In the genomic region with DNA sequence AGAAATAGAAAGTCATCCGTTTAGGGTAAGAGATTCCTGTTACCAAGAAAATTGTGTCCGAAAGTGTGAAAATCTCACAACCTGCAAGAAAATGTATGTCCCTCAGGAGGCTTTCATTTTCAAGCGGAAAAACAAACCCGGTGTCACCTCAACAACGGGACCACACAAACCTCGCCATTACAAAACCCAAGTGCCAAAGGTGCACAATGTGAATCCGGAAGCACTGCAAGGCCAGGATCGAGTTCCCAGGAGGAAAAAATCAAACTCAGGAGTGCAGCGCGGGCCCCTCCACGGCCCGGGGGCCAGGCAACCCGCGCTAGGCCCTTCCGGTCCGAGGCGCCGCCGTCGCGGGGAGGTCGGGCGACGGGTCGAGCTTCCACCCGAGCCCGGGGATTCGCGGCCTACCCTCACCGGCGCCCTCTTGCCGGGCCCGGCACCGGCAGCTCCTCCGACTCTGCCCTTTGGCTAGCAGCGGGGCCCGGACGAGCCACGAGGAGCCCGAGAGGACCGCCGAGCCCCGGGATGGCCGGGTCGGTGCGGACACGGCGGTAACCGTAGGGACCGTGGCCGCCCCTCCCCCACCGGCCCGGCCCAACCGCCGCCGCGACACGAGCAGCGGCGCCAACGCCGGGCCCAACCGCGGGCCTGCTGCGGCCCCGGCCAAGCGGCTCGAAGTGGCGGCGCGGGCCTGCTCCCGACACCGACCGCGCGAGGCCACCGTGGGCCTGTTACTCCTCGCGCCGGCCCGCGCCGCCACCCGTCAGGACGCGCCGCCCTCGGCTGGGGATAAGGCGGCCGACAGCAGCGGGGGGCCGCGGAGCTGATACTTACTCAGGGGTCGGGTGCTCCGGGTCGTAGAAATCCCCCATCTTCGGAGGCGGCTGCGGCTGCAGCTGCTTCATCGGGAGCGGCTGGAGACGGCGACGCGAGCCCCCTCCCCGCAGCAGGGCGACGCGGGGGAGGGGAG, we compare ENCODE assay signal across 8 cellular contexts. TPM values are rescaled to one million over a fixed set of nuclear protein-coding genes. Genes with fewer than 3 reads are reported as not detected.
DNase-seq lines count a peak whose midpoint lies in the region; ATAC-seq, FAIRE-seq and TF ChIP-seq lines count a peak whose summit lies in the region.

No MANE protein-coding gene starts in this region.

- peak overlapping the region; percentile 85 for H3K4me2 ChIP-seq in GM12878 (ENCODE audit: control insufficient read depth, insufficient read depth)

- peaks cover 7% of the 10 kb centered on the region for H4K20me1 ChIP-seq in GM12878 (ENCODE audit: control insufficient read depth, insufficient read depth)

- TF ChIP-seq EP300 in GM12878 (IDR thresholded peaks at IDR 0.05; ENCODE audit: borderline replicate concordance in 1 of 2, control insufficient read depth in 1 of 2, low read depth in 2 of 2, low read length in 2 of 2), result no peak

- peaks cover 0 to 26% (median 1%) of the 10 kb centered on the region in 3 donors for H3K36me3 Mint-ChIP-seq in CD8-positive, alpha-beta memory T cell

- H3K4me3 Mint-ChIP-seq in CD8-positive, alpha-beta memory T cell, result peak overlapping the region; percentile 98 to 99 (median 99)

- POLR2A ChIA-PET in CD8-positive, alpha-beta memory T cell (lab: Charles Lee), result interaction anchor here (0.5 to 2.5 kb wide), 14 partner anchors 11 to 604 kb away, joined by 3 to 16 read pairs (median 3); a partner anchor contains a TSS
- POLR2A ChIA-PET in GM12878 (lab: Charles Lee), result interaction anchor here (0.5 to 2.2 kb wide), 10 partner anchors 22 to 237 kb away, joined by 3 to 10 read pairs (median 3); no protein-coding TSS in a partner anchor

- no peaks in the 10 kb centered on the region for H3K27me3 ChIP-seq in CD8-positive, alpha-beta memory T cell (ENCODE audit: insufficient read depth, low read length, poor library complexity, severe bottlenecking)
- no peaks in the 10 kb centered on the region for H3K27me3 ChIP-seq in GM12878 (replicated peaks in 1 of 2; ENCODE audit: control insufficient read depth in 2 of 2, insufficient read depth in 2 of 2, low read length in 1 of 2)
- H3K27me3 ChIP-seq in iPS-15b (ENCODE audit: control insufficient read depth, insufficient read depth, low read length), result no peaks in the 10 kb centered on the region

- RAD21 ChIA-PET in GM12878 (lab: Charles Lee; ENCODE audit: unreplicated experiment), result interaction anchor here (0.5 to 4.1 kb wide), 23 partner anchors 10 to 489 kb away, joined by 3 to 56 read pairs (median 6); a partner anchor contains a TSS

- CTCF ChIA-PET in CD8-positive, alpha-beta memory T cell (lab: Charles Lee), result interaction anchor here (1.2 to 1.8 kb wide), 7 partner anchors 18 to 200 kb away, joined by 3 to 9 read pairs (median 4); no protein-coding TSS in a partner anchor
- CTCF ChIA-PET in GM12878 (lab: Yijun Ruan, JAX), result interaction anchor here (0.6 to 4.4 kb wide), 26 partner anchors 12 to 200 kb away, joined by 3 to 82 read pairs (median 5); a partner anchor contains a TSS

- FAIRE-seq in GM12878 (lab: Jason Lieb, UNC) (no peak), D721Med (lab: Jason Lieb, UNC) (no peak)

- BruUV-seq in GM12878 (replicated peaks; lab: Mats Ljungman, UMichigan), result no TSS peak

- H3K9ac ChIP-seq in GM12878 (ENCODE audit: control insufficient read depth, insufficient read depth, low read length) (peak overlapping the region; percentile 85), iPS-15b (ENCODE audit: low read depth, low read length) (peak overlapping the region; percentile 84)

- under 1% methylated on average over 51 of the region's 109 CpGs for WGBS in GM12878 (ENCODE audit: insufficient coverage, insufficient replicate concordance, low lambda C conversion rate, missing lambda C conversion rate)

- no peak for TF ChIP-seq POLR2A in GM12878 (IDR thresholded peaks at IDR 0.05; ENCODE audit: low read depth, low read length)

- TF ChIP-seq CTCF in GM20000 (IDR thresholded peaks at IDR 0.05; ENCODE audit: extremely low read depth, missing control alignments) (no peak), GM12878 (IDR thresholded peaks at IDR 0.05 in 2 of 3, conservative IDR thresholded peaks at IDR 0.05 in 1 of 3; ENCODE audit: control insufficient read depth in 2 of 3, extremely low read depth in 1 of 3, insufficient read depth in 1 of 3, low read depth in 3 of 3, low read length in 3 of 3) (no peak), D721Med (IDR thresholded peaks at IDR 0.05; ENCODE audit: insufficient read depth, missing control alignments) (no peak)

- peaks cover 0 to 2% of the 10 kb centered on the region in 2 donors for H3K27me3 Mint-ChIP-seq in CD8-positive, alpha-beta memory T cell

- intact Hi-C loops in GM12878 (cut with micrococcal nuclease; ENCODE audit: unreplicated experiment), result loop anchor here (2.0 to 10.0 kb wide), 3 partner anchors 119 to 236 kb away; a partner anchor contains a TSS

- H3K4me1 Mint-ChIP-seq in CD8-positive, alpha-beta memory T cell, result peaks cover 49 to 67% (median 62%) of the 10 kb centered on the region in 3 donors

- H3K9me3 ChIP-seq in CD8-positive, alpha-beta memory T cell (ENCODE audit: low read length), result no peaks in the 10 kb centered on the region
- H3K9me3 ChIP-seq in GM12878 (replicated peaks; ENCODE audit: control insufficient read depth, insufficient read depth, low read length) (no peaks in the 10 kb centered on the region), iPS-15b (ENCODE audit: control insufficient read depth, insufficient read depth, low read length) (no peaks in the 10 kb centered on the region)

- in situ Hi-C loops in GM12878 (cut with MboI), result no loop called here

- no peak overlapping the region; the same call in 1 of the 2 replicates for H2AFZ ChIP-seq in GM12878 (ENCODE audit: control insufficient read depth, low read depth, low read length)

- H3K27ac ChIP-seq in CD8-positive, alpha-beta memory T cell (ENCODE audit: low read depth, low read length), result peak overlapping the region; percentile 94
- peak overlapping the region; percentile 74 for H3K27ac ChIP-seq in GM12878 (ENCODE audit: control insufficient read depth, insufficient read depth)

- SMC1A ChIA-PET in GM12878 (lab: Charles Lee; ENCODE audit: uncharacterized antibody, unreplicated experiment), result interaction anchor here (1.0 to 4.0 kb wide), 17 partner anchors 12 to 207 kb away, joined by 3 to 42 read pairs (median 5); no protein-coding TSS in a partner anchor

- DNase-seq in CD8-positive, alpha-beta memory T cell, result peak; percentile 37 to 72 (median 61)
- peak; percentile 70 for DNase-seq in GM20000 (ENCODE audit: low spot score)
- peak; percentile 32 for DNase-seq in HT-29 (ENCODE audit: low spot score)
- peak; percentile 48 for DNase-seq in T1000 (lab: John Stamatoyannopoulos, UW)
- no peak for DNase-seq in GM12878 (ENCODE audit: low read depth, low spot score)
- DNase-seq in skeletal muscle cell (ENCODE audit: low read depth), result no peak
- no peak for DNase-seq in D721Med (ENCODE audit: insufficient read length, low spot score)

- ATAC-seq in GM12878, result peak; percentile 9

- H3K79me2 ChIP-seq in GM12878 (ENCODE audit: control insufficient read depth, insufficient read depth, low read length), result peaks cover 80% of the 10 kb centered on the region

- peaks cover 58% of the 10 kb centered on the region for H3K4me1 ChIP-seq in CD8-positive, alpha-beta memory T cell (ENCODE audit: insufficient read depth, low read length)
- H3K4me1 ChIP-seq in GM12878 (ENCODE audit: control insufficient read depth, insufficient read depth, low read length) (peaks cover 23% of the 10 kb centered on the region), iPS-15b (ENCODE audit: control insufficient read depth, insufficient read depth, low read length) (peaks cover 18% of the 10 kb centered on the region)

- H3K27ac Mint-ChIP-seq in CD8-positive, alpha-beta memory T cell, result peak overlapping the region; percentile 98 to 100 (median 100)

- H3K9me3 Mint-ChIP-seq in CD8-positive, alpha-beta memory T cell, result no peaks in the 10 kb centered on the region

- H3K4me3 ChIP-seq in CD8-positive, alpha-beta memory T cell (ENCODE audit: low read length), result peak overlapping the region; percentile 95
- H3K4me3 ChIP-seq in GM12878 (peak overlapping the region; percentile 83), iPS-15b (ENCODE audit: low read depth, low read length) (peak overlapping the region; percentile 67), skeletal muscle cell (ENCODE audit: low read depth, low read length) (peak overlapping the region; percentile 92)

- no peak for TF ChIP-seq RAD21 in GM12878 (IDR thresholded peaks at IDR 0.05; ENCODE audit: insufficient read depth, low read depth, low read length)

- no peaks in the 10 kb centered on the region for H3K36me3 ChIP-seq in CD8-positive, alpha-beta memory T cell (ENCODE audit: insufficient read depth, low read length)
- peaks cover 0 to 4% of the 10 kb centered on the region in 2 experiments; a peak in 1 of 4 replicates for H3K36me3 ChIP-seq in GM12878 (ENCODE audit: control insufficient read depth in 2 of 2, insufficient read depth in 2 of 2, low read length in 1 of 2)
- H3K36me3 ChIP-seq in iPS-15b (ENCODE audit: control insufficient read depth, insufficient read depth, low read length), result no peaks in the 10 kb centered on the region

TF ChIP-seq in GM12878, 131 proteins besides CTCF, POLR2A, EP300 and RAD21 (continues in another document):
- TF ChIP-seq POLR2AphosphoS5 (IDR thresholded peaks at IDR 0.05; ENCODE audit: low read length) (0 out of 2 replicates have a peak, but pooled peaks have one; percentile 41), SMARCA5 (IDR thresholded peaks at IDR 0.05) (peak; percentile 71), SIX5 (IDR thresholded peaks at IDR 0.05; ENCODE audit: low read depth, low read length, severe bottlenecking) (peak; percentile 11), JUNB (IDR thresholded peaks at IDR 0.05) (no peak)

RNA-seq across cellular contexts. Expression of a gene that starts 0.6 kb away (rescaled TPM):
- 10 to 100 TPM; 32.4 to 32.8 TPM for total RNA-seq in CD8-positive, alpha-beta memory T cell
- 30.2 TPM for polyA plus RNA-seq in CD8-positive, alpha-beta memory T cell
- total RNA-seq in HT-29 (2014; rRNA removed; shearing (Covaris generic)), result 8.7 and 13.4 TPM in 2 replicates
- total RNA-seq in GM12878 (2013; cell fraction: nucleolus; rRNA removed), result 194 and 205 TPM in 2 replicates
- total RNA-seq in GM12878 (2014; rRNA removed) (26.8 and 30.1 TPM in 2 replicates), GM12878 (2014; rRNA removed; fragmentation: Illumina TruSeq; extraction: Trizol) (40.9 and 44.0 TPM in 2 replicates), GM12878 (2021) (36.3 and 39.3 TPM in 2 replicates)
- 19.4 TPM for polyA plus RNA-seq in GM12878 (2011; ENCODE audit: low read depth)
- polyA plus RNA-seq in GM12878 (2011; rRNA removed) (30.2 and 34.9 TPM in 2 replicates), GM12878 (2014; fragmentation: Illumina TruSeq; extraction: Trizol) (44.9 and 52.2 TPM in 2 replicates), GM12878 (2014; fragmentation: Nextera tagmentation; extraction: Ambion mirVana) (1 to 10 TPM; 8.4 to 8.5 TPM), GM12878 (2014; rRNA removed) (19.1 and 22.2 TPM in 2 replicates), GM12878 (2016; fragmentation: Nextera tagmentation; extraction: Ambion mirVana) (10 to 100 TPM; 21.6 to 21.9 TPM)
- polyA plus RNA-seq in GM12878 (2011; cell fraction: cytosol; rRNA removed), result 19.5 and 20.7 TPM in 2 replicates
- 30.7 and 35.8 TPM in 2 replicates for polyA plus RNA-seq in GM12878 (2011; cell fraction: nucleus; rRNA removed)
- polyA plus RNA-seq in GM12878 (2012), result 20.4 and 24.3 TPM in 2 replicates
- polyA minus RNA-seq in GM12878 (2011; rRNA and poly(A)+ RNA removed), result 51.7 and 65.0 TPM in 2 replicates
- polyA minus RNA-seq in GM12878 (2011; cell fraction: cytosol; rRNA and poly(A)+ RNA removed), result 24.2 and 25.0 TPM in 2 replicates
- polyA minus RNA-seq in GM12878 (2011; cell fraction: nucleus; rRNA and poly(A)+ RNA removed), result 33.9 and 56.1 TPM in 2 replicates

Comparison
In these comparisons a context has a peak if more than half of its experiments do, and no peak if none do; other contexts are left out.
1. DNase-seq: peak in CD8-positive, alpha-beta memory T cell (5 of 5), GM20000 (single experiment), HT-29 (single experiment) and T1000 (single experiment); none in GM12878 (single experiment), skeletal muscle cell (single experiment) and D721Med (single experiment).
2. Peak in every context shown above with its lines, with median percentiles within 50 percentile points of each other: H3K4me3 ChIP-seq.